3 cellular contexts compared by ENCODE assay signal in the genomic region with DNA sequence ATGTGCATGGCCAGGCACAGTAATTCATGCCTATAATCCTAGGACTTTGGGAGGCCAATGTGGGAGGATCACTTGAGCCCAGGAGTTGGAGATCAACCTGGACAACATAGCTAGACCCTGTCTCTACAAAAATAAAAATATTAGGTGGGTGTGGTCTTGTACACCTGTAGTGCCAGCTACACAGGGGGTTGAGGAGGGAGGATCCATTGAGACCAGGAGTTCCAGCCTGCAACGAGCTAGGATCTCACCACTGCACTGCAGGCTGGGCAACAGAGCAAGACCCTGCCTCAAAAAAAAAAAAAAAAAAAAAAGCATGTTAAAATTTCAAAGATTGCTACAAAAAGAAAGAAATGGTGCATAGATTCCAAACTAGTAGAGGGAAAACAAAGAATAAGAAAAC.
A peak's percentile ranks its signal among the peaks of the same experiment; 100 is the strongest.
TF ChIP-seq lines count a peak whose summit lies in the region.

No MANE protein-coding gene starts in this region.

TF ChIP-seq in HEK293, 187 proteins besides CTCF, POLR2A, EP300 and RAD21:
- TF ChIP-seq ZFP3 (tag by site-specific recombination; IDR thresholded peaks at IDR 0.05; ENCODE audit: low read depth) (no peak), ZNF121 (tag by site-specific recombination; IDR thresholded peaks at IDR 0.05) (peak; percentile 99)

TF ChIP-seq in IMR-90, 13 proteins besides CTCF, POLR2A, EP300 and RAD21:
- no peak for TF ChIP-seq MAFK (IDR thresholded peaks at IDR 0.05; ENCODE audit: low read depth, low read length)
- TF ChIP-seq MXI1 (IDR thresholded peaks at IDR 0.05; ENCODE audit: borderline replicate concordance, low read depth, low read length), result no peak
- TF ChIP-seq CHD1 (IDR thresholded peaks at IDR 0.05; ENCODE audit: low read depth, low read length), result no peak
- TF ChIP-seq, protein P1, sequence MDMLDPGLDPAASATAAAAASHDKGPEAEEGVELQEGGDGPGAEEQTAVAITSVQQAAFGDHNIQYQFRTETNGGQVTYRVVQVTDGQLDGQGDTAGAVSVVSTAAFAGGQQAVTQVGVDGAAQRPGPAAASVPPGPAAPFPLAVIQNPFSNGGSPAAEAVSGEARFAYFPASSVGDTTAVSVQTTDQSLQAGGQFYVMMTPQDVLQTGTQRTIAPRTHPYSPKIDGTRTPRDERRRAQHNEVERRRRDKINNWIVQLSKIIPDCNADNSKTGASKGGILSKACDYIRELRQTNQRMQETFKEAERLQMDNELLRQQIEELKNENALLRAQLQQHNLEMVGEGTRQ (IDR thresholded peaks at IDR 0.05; ENCODE audit: low read depth, low read length), result no peak
- TF ChIP-seq, protein P2, sequence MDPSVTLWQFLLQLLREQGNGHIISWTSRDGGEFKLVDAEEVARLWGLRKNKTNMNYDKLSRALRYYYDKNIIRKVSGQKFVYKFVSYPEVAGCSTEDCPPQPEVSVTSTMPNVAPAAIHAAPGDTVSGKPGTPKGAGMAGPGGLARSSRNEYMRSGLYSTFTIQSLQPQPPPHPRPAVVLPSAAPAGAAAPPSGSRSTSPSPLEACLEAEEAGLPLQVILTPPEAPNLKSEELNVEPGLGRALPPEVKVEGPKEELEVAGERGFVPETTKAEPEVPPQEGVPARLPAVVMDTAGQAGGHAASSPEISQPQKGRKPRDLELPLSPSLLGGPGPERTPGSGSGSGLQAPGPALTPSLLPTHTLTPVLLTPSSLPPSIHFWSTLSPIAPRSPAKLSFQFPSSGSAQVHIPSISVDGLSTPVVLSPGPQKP (IDR thresholded peaks at IDR 0.05; ENCODE audit: borderline replicate concordance, low read depth, low read length), result no peak
- no peak for TF ChIP-seq BHLHE40 (IDR thresholded peaks at IDR 0.05; ENCODE audit: low read depth, low read length)
- TF ChIP-seq FOS (IDR thresholded peaks at IDR 0.05; ENCODE audit: low read depth, low read length), result no peak
- TF ChIP-seq RCOR1 (IDR thresholded peaks at IDR 0.05; ENCODE audit: insufficient replicate concordance, low read length), result no peak
- no peak for TF ChIP-seq MAZ (IDR thresholded peaks at IDR 0.05; ENCODE audit: borderline replicate concordance, low read depth, low read length)
- TF ChIP-seq SMC3 (IDR thresholded peaks at IDR 0.05; ENCODE audit: low read depth, low read length), result no peak
- TF ChIP-seq RFX5 (IDR thresholded peaks at IDR 0.05; ENCODE audit: low read depth, low read length), result no peak
- TF ChIP-seq CEBPB (IDR thresholded peaks at IDR 0.05; ENCODE audit: low read depth, low read length), result no peak
- TF ChIP-seq NFE2L2 (IDR thresholded peaks at IDR 0.05; ENCODE audit: low read depth, low read length), result no peak

TF ChIP-seq in K562, 482 proteins besides CTCF, POLR2A, EP300 and RAD21:
- TF ChIP-seq ZNF121 (CRISPR knock-in tag; conservative IDR thresholded peaks at IDR 0.05) (peak; percentile 98), ZSCAN32 (CRISPR knock-in tag; IDR thresholded peaks at IDR 0.05) (no peak), RBM25 (IDR thresholded peaks at IDR 0.05; ENCODE audit: low read depth, low read length, severe bottlenecking) (peak; percentile 28)
